ENCODE assay signal across 8 cellular contexts in the genomic region with DNA sequence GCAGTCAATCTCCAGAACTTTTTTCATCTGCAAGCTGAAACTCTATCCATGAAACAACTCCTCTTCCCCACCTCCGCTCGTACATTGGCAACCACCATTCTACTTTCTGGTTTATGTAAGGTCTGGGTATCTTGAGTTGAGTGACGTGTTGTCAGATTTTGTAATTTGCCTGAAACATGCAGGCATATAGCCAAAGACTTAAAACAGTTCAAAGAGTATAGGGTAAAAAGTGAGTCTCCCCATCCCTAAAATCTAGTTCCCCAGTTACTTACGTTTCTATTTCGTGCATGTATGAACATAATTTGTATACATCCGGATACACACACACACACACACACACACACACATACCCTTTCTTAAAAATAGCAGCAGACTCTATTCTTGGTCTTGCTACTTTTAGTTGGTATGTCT. TPM values are rescaled to one million over a fixed set of nuclear protein-coding genes. Genes with fewer than 3 reads are reported as not detected.
DNase-seq lines count a peak whose midpoint lies in the region; ATAC-seq and TF ChIP-seq lines count a peak whose summit lies in the region.

No MANE protein-coding gene starts in this region.

- TF ChIP-seq CTCF in OCI-LY3 (IDR thresholded peaks at IDR 0.05; ENCODE audit: low read depth, low read length) (no peak), colonic mucosa (IDR thresholded peaks at IDR 0.05) (no peak), mucosa of descending colon (IDR thresholded peaks at IDR 0.05) (no peak)

- DNase-seq in NCI-H345 (lab: John Stamatoyannopoulos, UW): peak; percentile 2
- no peak for DNase-seq in NCI-H345 treated with DMSO at 0.1 percent for 48 hours (lab: John Stamatoyannopoulos, UW; ENCODE audit: unreplicated experiment)
- DNase-seq in colonic mucosa: no peak
- DNase-seq in mucosa of descending colon: no peak
- DNase-seq in EL: no peak

- H3K27me3 ChIP-seq in OCI-LY3 (ENCODE audit: low read depth, low read length): no peaks in the 10 kb centered on the region
- H3K27me3 ChIP-seq in colonic mucosa: no peaks in the 10 kb centered on the region

- H3K9me3 ChIP-seq in OCI-LY3 (ENCODE audit: insufficient read depth, low read length) (no peaks in the 10 kb centered on the region), colonic mucosa (no peaks in the 10 kb centered on the region), mucosa of descending colon (no peaks in the 10 kb centered on the region)

- intact Hi-C loops in colonic mucosa (cut with DNase I) (no loop called here), mucosa of descending colon (cut with DNase I, micrococcal nuclease) (no loop called here)

- H3K4me3 ChIP-seq in OCI-LY3 (ENCODE audit: low read length): peak overlapping the region; percentile 82
- peak overlapping the region; percentile 87 for H3K4me3 ChIP-seq in colonic mucosa
- peak overlapping the region; percentile 36 for H3K4me3 ChIP-seq in mucosa of descending colon

- peak overlapping the region; percentile 76 for H3K9ac ChIP-seq in OCI-LY3 (ENCODE audit: low read length)
- H3K9ac ChIP-seq in colonic mucosa (ENCODE audit: low read depth in 2 of 2, low read length in 2 of 2): peak overlapping the region; percentile 26 to 94

- H3K4me2 ChIP-seq in OCI-LY3 (ENCODE audit: low read length): peak overlapping the region; percentile 96

- 0 out of 2 replicates have a peak overlapping the region, but pooled peaks have one; percentile 34 for H3K27ac ChIP-seq in OCI-LY3 (ENCODE audit: low read length)
- H3K27ac ChIP-seq in colonic mucosa: peak overlapping the region; percentile 99

- H3K36me3 ChIP-seq in OCI-LY3 (replicated peaks; ENCODE audit: low read depth, low read length) (no peaks in the 10 kb centered on the region), colonic mucosa (no peaks in the 10 kb centered on the region), mucosa of descending colon (ENCODE audit: low read depth) (no peaks in the 10 kb centered on the region)

- ATAC-seq in mucosa of descending colon (no peak), HG03460 (IDR thresholded peaks at IDR 0.05; ENCODE audit: unreplicated experiment) (no peak), HG02610 (IDR thresholded peaks at IDR 0.05; ENCODE audit: unreplicated experiment) (no peak)

- H3K79me2 ChIP-seq in OCI-LY3 (ENCODE audit: low read length): peaks cover 4% of the 10 kb centered on the region; the same call in 1 of the 2 replicates

- H4K20me1 ChIP-seq in OCI-LY3 (ENCODE audit: insufficient read depth, low read length): no peaks in the 10 kb centered on the region

- H3K4me1 ChIP-seq in OCI-LY3 (ENCODE audit: low read length): peaks cover 14% of the 10 kb centered on the region
- peaks cover 6% of the 10 kb centered on the region for H3K4me1 ChIP-seq in colonic mucosa
- peaks cover 21% of the 10 kb centered on the region for H3K4me1 ChIP-seq in mucosa of descending colon (ENCODE audit: low read depth)

- peak overlapping the region; percentile 89; the same call in 1 of the 2 replicates for H2AFZ ChIP-seq in OCI-LY3 (ENCODE audit: low read depth, low read length)

RNA-seq across cellular contexts. Expression of a gene that starts 0.9 kb away (rescaled TPM):
- total RNA-seq in colonic mucosa (10 to 100 TPM; 45.4 to 48.9 TPM), mucosa of descending colon (10 to 100 TPM; 35.7 to 40.8 (median 38.1) TPM)

RNA-seq across cellular contexts. Expression of a gene that starts 47.4 kb away (rescaled TPM):
- total RNA-seq in colonic mucosa: 100 to 1,000 TPM; 137 to 168 TPM
- total RNA-seq in mucosa of descending colon: 100 to 1,000 TPM in 2 of 3 donors, 10 to 100 TPM in 1; 69.3 to 132 (median 125) TPM

Comparison
In these comparisons a context has a peak if more than half of its experiments do, and no peak if none do; other contexts are left out.
1. H3K4me3 ChIP-seq: peak in every context shown above with its lines; median percentile 87 in colonic mucosa; 82 in OCI-LY3; 36 in mucosa of descending colon.